ENCODE assay signal across 1 cellular context in genomic region chr17:78401246-78401645, GRCh38.
TF ChIP-seq lines count a peak whose summit lies in the region.

No MANE protein-coding gene starts in this region.

TF ChIP-seq in GM23338, 12 proteins besides CTCF, POLR2A, EP300 and RAD21 (continued from another document):
- no peak for TF ChIP-seq ZNF462 (CRISPR knock-in tag; IDR thresholded peaks at IDR 0.05)
- TF ChIP-seq REST (IDR thresholded peaks at IDR 0.05; ENCODE audit: unreplicated experiment): no peak
